In the genomic region with DNA sequence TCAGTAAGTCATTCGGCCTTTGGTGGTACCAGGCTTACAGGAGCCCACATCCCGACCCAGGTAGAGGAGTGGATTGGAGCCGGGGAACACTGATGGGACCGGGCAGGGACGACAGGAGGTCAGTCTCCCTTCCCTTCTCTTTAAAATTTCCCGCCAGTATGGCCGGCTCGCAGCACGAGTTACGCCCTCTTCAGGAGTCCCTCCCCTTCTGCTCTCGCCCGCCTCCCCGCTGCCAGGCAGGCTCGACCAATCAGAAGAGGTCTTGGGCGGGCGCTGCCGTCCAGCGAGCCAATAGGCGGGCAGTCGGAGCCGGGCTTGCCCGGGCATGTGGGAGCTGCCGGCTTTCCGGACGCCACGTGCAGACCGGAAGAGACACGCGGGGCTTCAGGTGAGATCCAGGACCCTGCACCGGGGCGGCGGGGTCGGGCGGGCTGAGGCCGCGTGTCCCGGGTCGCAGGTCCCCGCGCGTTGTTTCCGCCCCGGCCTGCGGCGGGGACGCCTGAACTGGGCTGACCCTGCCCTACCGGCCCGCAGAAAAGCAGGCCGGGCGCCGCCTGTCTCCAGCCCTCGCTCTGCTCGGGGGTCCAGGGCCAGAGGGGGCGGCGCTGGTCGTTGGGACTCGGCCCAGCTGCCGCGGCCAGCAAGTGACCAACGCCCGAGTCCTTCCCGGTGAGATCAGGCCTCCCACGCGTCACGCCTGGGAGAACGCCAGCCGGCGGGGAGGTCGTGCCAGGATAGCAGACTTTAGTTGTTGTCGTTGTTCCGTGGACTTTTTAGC, we compare ENCODE assay signal across 8 cellular contexts. TPM values are rescaled to one million over a fixed set of nuclear protein-coding genes. Genes with fewer than 3 reads are reported as not detected.
DNase-seq lines count a peak whose midpoint lies in the region; ATAC-seq and TF ChIP-seq lines count a peak whose summit lies in the region.

A gene with protein sequence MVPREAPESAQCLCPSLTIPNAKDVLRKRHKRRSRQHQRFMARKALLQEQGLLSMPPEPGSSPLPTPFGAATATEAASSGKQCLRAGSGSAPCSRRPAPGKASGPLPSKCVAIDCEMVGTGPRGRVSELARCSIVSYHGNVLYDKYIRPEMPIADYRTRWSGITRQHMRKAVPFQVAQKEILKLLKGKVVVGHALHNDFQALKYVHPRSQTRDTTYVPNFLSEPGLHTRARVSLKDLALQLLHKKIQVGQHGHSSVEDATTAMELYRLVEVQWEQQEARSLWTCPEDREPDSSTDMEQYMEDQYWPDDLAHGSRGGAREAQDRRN (plus strand): TSS at position 346 of the 778 bp plus-strand sequence. CDS start 4,870 bp downstream, outside the sequence.

- DNase-seq in DMS 273 treated with DMSO at 0.1 percent for 48 hours (lab: John Stamatoyannopoulos, UW) = peak; percentile 77
- DNase-seq in HuH-7.5 (ENCODE audit: low spot score) = peak; percentile 99
- peak; percentile 93 for DNase-seq in activated CD8-positive, alpha-beta memory T cell treated with anti-CD3 and anti-CD28 coated beads, Interleukin-2, amount 50 U/mL, for 4 hours
- peak; percentile 96 for DNase-seq in endothelial cell (ENCODE audit: low spot score)
- DNase-seq in midbrain (lab: John Stamatoyannopoulos, UW) = peak; percentile 98
- DNase-seq in stimulated activated CD8-positive, alpha-beta memory T cell treated with anti-CD3 and anti-CD28 coated beads, Interleukin-15, amount 100 ng/mL, for 48 hours (ENCODE audit: low read depth in 2 of 2) = peak; percentile 94

- no peaks in the 10 kb centered on the region for H3K36me3 Mint-ChIP-seq in endothelial cell (ENCODE audit: low read depth, unreplicated experiment)

- peaks cover 41% of the 10 kb centered on the region for H3K36me3 ChIP-seq in OCI-LY3 (replicated peaks; ENCODE audit: low read depth, low read length)

- peaks cover 28% of the 10 kb centered on the region for H3K4me1 Mint-ChIP-seq in endothelial cell (ENCODE audit: unreplicated experiment)

- TF ChIP-seq CTCF in OCI-LY3 (IDR thresholded peaks at IDR 0.05; ENCODE audit: low read depth, low read length) (no peak), endothelial cell (IDR thresholded peaks at IDR 0.05; ENCODE audit: unreplicated experiment) (no peak)

- H2AFZ ChIP-seq in OCI-LY3 (ENCODE audit: low read depth, low read length) = no peak within 1 kb of the TSS; the same call in 1 of the 2 replicates

- H3K4me3 Mint-ChIP-seq in endothelial cell (ENCODE audit: unreplicated experiment) = peak within 1 kb of the TSS; percentile 97

- H3K9me3 ChIP-seq in OCI-LY3 (ENCODE audit: insufficient read depth, low read length) = no peaks in the 10 kb centered on the region

- H3K9me3 Mint-ChIP-seq in endothelial cell (ENCODE audit: unreplicated experiment) = no peaks in the 10 kb centered on the region

- H3K27ac ChIP-seq in OCI-LY3 (ENCODE audit: low read length) = peak within 1 kb of the TSS; percentile 99

- peak; percentile 92 for ATAC-seq in GM21528 (IDR thresholded peaks at IDR 0.05; ENCODE audit: low FRiP score, unreplicated experiment)

- H3K27me3 Mint-ChIP-seq in endothelial cell (ENCODE audit: unreplicated experiment) = peaks cover 4% of the 10 kb centered on the region

- no peaks in the 10 kb centered on the region for H3K27me3 ChIP-seq in OCI-LY3 (ENCODE audit: low read depth, low read length)

- peaks cover 94% of the 10 kb centered on the region for H3K79me2 ChIP-seq in OCI-LY3 (ENCODE audit: low read length)

- peaks cover 71% of the 10 kb centered on the region for H3K4me1 ChIP-seq in OCI-LY3 (ENCODE audit: low read length)

- peak within 1 kb of the TSS; percentile 89 for H3K4me3 ChIP-seq in OCI-LY3 (ENCODE audit: low read length)

- peak within 1 kb of the TSS; percentile 99 for H3K9ac ChIP-seq in OCI-LY3 (ENCODE audit: low read length)

- H4K20me1 ChIP-seq in OCI-LY3 (ENCODE audit: insufficient read depth, low read length) = peaks cover 33% of the 10 kb centered on the region

- H3K27ac Mint-ChIP-seq in endothelial cell (ENCODE audit: unreplicated experiment) = peak within 1 kb of the TSS; percentile 93

- H3K4me2 ChIP-seq in OCI-LY3 (ENCODE audit: low read length) = peak within 1 kb of the TSS; percentile 99

RNA-seq across cellular contexts. Expression of the gene that starts here (rescaled TPM):
- total RNA-seq in endothelial cell (ENCODE audit: unreplicated experiment) = 31.5 TPM

Comparison
In these comparisons a context has a peak if more than half of its experiments do, and no peak if none do; other contexts are left out.
1. Peak in every context shown above with its lines: DNase-seq, ATAC-seq, H3K4me3 ChIP-seq and H3K27ac ChIP-seq.